Comparison of ENCODE assay signal across 13 cellular contexts in the genomic region with DNA sequence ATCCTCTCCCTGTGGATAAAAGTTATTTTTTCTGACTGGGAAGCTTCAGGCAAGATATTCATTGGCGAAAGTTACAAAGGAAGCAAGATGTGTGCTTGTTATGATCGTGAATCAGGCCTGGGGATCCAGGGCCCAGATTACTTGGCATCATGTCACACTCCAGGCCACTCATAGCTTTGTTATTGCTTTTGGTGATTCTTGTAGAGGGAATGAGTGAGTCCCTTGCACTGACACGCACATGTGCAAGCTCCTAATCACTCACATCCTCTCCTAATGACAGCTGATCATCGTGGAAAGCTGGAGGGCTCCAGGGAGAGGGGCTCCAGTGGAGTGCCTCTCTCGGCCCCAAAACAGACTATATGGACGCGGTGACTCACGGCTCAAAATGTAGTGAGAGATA.
DNase-seq lines count a peak whose midpoint lies in the region; ATAC-seq and TF ChIP-seq lines count a peak whose summit lies in the region.
"Had no signal": no experiment of that assay in that cellular context is flagged by ENCODE, and none has a peak within 500 bp of the region (broad histone marks: within the 10 kb centered on the region; RNA-seq: fewer than 3 reads in every experiment).

No MANE protein-coding gene starts in this region.

- peaks cover 23% of the 10 kb centered on the region for H3K27me3 Mint-ChIP-seq in T-helper 17 cell
- H3K27me3 Mint-ChIP-seq: activated naive CD4-positive, alpha-beta T cell treated with anti-CD3 and anti-CD28 coated beads, Interleukin-2, amount 10 ng/mL, durations not matched to agents 7 days and 5 days had no signal

- peak overlapping the region; percentile 79 for H3K9ac ChIP-seq in mesenchymal stem cell (ENCODE audit: low read length)

- peak overlapping the region; percentile 66 for H4K8ac ChIP-seq in mesenchymal stem cell (ENCODE audit: low read length)

- H3K4me3 Mint-ChIP-seq in T-helper 17 cell, result no peak overlapping the region
- H3K4me3 Mint-ChIP-seq: activated naive CD4-positive, alpha-beta T cell treated with anti-CD3 and anti-CD28 coated beads, Interleukin-2, amount 10 ng/mL, durations not matched to agents 7 days and 5 days had no signal

- no peak overlapping the region for H2AFZ ChIP-seq in mesenchymal stem cell (ENCODE audit: low read depth, low read length)

- peak overlapping the region in 1 of 2 experiments; percentile 77 for H3K18ac ChIP-seq in mesenchymal stem cell (ENCODE audit: low read depth in 1 of 2, low read length in 2 of 2)

- H3K27ac ChIP-seq in coronary artery, result peak overlapping the region in 1 of 2 donors; percentile 61
- H3K27ac ChIP-seq in mesenchymal stem cell (ENCODE audit: low read length, poor library complexity, severe bottlenecking), result no peak overlapping the region
- H3K27ac ChIP-seq: testis had no signal

- 17% methylated on average over 8 of the region's 8 CpGs for WGBS in mesenchymal stem cell

- H3K4me3 ChIP-seq in coronary artery (no peak overlapping the region), mesenchymal stem cell (ENCODE audit: insufficient read depth in 1 of 2, low read depth in 1 of 2, low read length in 2 of 2) (no peak overlapping the region)
- H3K4me3 ChIP-seq: testis had no signal

- no peak overlapping the region for H3K23ac ChIP-seq in mesenchymal stem cell (ENCODE audit: low read length in 2 of 2)

- H3K27ac Mint-ChIP-seq in T-helper 17 cell, result no peak overlapping the region
- H3K27ac Mint-ChIP-seq: activated naive CD4-positive, alpha-beta T cell treated with anti-CD3 and anti-CD28 coated beads, Interleukin-2, amount 10 ng/mL, durations not matched to agents 7 days and 5 days had no signal

- H3K36me3 Mint-ChIP-seq in T-helper 17 cell (ENCODE audit: low read depth), result no peaks in the 10 kb centered on the region
- H3K36me3 Mint-ChIP-seq: activated naive CD4-positive, alpha-beta T cell treated with anti-CD3 and anti-CD28 coated beads, Interleukin-2, amount 10 ng/mL, durations not matched to agents 7 days and 5 days had no signal

- no peak overlapping the region for H3K4ac ChIP-seq in mesenchymal stem cell (ENCODE audit: low read depth in 1 of 2, low read length in 2 of 2)

- no peak overlapping the region for H2BK5ac ChIP-seq in mesenchymal stem cell (ENCODE audit: low read depth, low read length, poor library complexity, severe bottlenecking)

- peak overlapping the region; percentile 53 for H4K91ac ChIP-seq in mesenchymal stem cell (ENCODE audit: low read length)

- no peak for TF ChIP-seq CTCF in coronary artery (IDR thresholded peaks at IDR 0.05)

- intact Hi-C loops in Right ventricle myocardium inferior (cut with DNase I) (no loop called here), cardiac septum (cut with DNase I) (no loop called here)

- peaks cover 2% of the 10 kb centered on the region for H3K4me1 ChIP-seq in mesenchymal stem cell (ENCODE audit: control insufficient read depth, insufficient read depth, low read depth, low read length)

- peak overlapping the region; percentile 66 for H2BK120ac ChIP-seq in mesenchymal stem cell (ENCODE audit: low read depth, low read length)

- H3K27me3 ChIP-seq in mesenchymal stem cell (ENCODE audit: control insufficient read depth in 1 of 2, insufficient read depth in 1 of 2, low read length in 2 of 2), result no peaks in the 10 kb centered on the region
- H3K27me3 ChIP-seq: testis had no signal

- ATAC-seq in Right ventricle myocardium inferior (peak; percentile 81), GM18520 (IDR thresholded peaks at IDR 0.05; ENCODE audit: unreplicated experiment) (no peak), GM21423 (IDR thresholded peaks at IDR 0.05; ENCODE audit: unreplicated experiment) (no peak), T-helper 17 cell (no peak)
- ATAC-seq: esophagus mucosa had no signal

- H3K9me3 ChIP-seq in mesenchymal stem cell (ENCODE audit: control insufficient read depth, low read length) (no peaks in the 10 kb centered on the region), T-helper 17 cell (ENCODE audit: control insufficient read depth, low read length, poor library complexity, severe bottlenecking) (no peaks in the 10 kb centered on the region)
- H3K9me3 ChIP-seq: testis had no signal

- H2BK12ac ChIP-seq in mesenchymal stem cell (ENCODE audit: low read length in 2 of 2), result peak overlapping the region in 1 of 2 experiments; percentile 86

- no peak overlapping the region for H3K14ac ChIP-seq in mesenchymal stem cell (ENCODE audit: low read length in 2 of 2)

- H2BK15ac ChIP-seq in mesenchymal stem cell (ENCODE audit: low read depth, poor library complexity, severe bottlenecking), result no peak overlapping the region

- no peak overlapping the region for H3K4me2 ChIP-seq in mesenchymal stem cell (ENCODE audit: low read length, poor library complexity, severe bottlenecking)

- DNase-seq in Right ventricle myocardium inferior (ENCODE audit: missing footprints), result no peak
- no peak for DNase-seq in cardiac septum (ENCODE audit: low spot score)
- DNase-seq in coronary artery (ENCODE audit: low spot score), result peak; percentile 78
- peak; percentile 91 for DNase-seq in mesenchymal stem cell
- no peak for DNase-seq in T-helper 2 cell
- DNase-seq in T-helper 17 cell, result no peak
- DNase-seq: activated naive CD4-positive, alpha-beta T cell treated with anti-CD3 and anti-CD28 coated beads, Interleukin-2, amount 10 ng/mL, durations not matched to agents 7 days and 5 days; NCI-H1694; stimulated activated CD4-positive, alpha-beta T cell treated with anti-CD3 and anti-CD28 coated beads, Interleukin-1b, Interleukin-23, amount 100 ng/mL, for 48 hours; testis had no signal

- no peaks in the 10 kb centered on the region for H3K36me3 ChIP-seq in mesenchymal stem cell (ENCODE audit: control insufficient read depth in 1 of 2, insufficient read depth in 2 of 2, low read depth in 1 of 2, low read length in 2 of 2)

- H3K79me1 ChIP-seq in mesenchymal stem cell (replicated peaks; ENCODE audit: low read length, poor library complexity, severe bottlenecking), result no peaks in the 10 kb centered on the region

- H2AK5ac ChIP-seq in mesenchymal stem cell (ENCODE audit: low read length, severe bottlenecking), result no peak overlapping the region

- no peaks in the 10 kb centered on the region for H3K4me1 Mint-ChIP-seq in T-helper 17 cell
- H3K4me1 Mint-ChIP-seq: activated naive CD4-positive, alpha-beta T cell treated with anti-CD3 and anti-CD28 coated beads, Interleukin-2, amount 10 ng/mL, durations not matched to agents 7 days and 5 days had no signal

Comparison
In these comparisons a context has a peak if more than half of its experiments do, and no peak if none do; other contexts are left out.
1. DNase-seq: peak in coronary artery (single experiment) and mesenchymal stem cell (single experiment); none in Right ventricle myocardium inferior (single experiment), cardiac septum (single experiment), T-helper 2 cell (0 of 5) and T-helper 17 cell (0 of 3).